Comparison of ENCODE assay signal across 12 cellular contexts in the genomic region with DNA sequence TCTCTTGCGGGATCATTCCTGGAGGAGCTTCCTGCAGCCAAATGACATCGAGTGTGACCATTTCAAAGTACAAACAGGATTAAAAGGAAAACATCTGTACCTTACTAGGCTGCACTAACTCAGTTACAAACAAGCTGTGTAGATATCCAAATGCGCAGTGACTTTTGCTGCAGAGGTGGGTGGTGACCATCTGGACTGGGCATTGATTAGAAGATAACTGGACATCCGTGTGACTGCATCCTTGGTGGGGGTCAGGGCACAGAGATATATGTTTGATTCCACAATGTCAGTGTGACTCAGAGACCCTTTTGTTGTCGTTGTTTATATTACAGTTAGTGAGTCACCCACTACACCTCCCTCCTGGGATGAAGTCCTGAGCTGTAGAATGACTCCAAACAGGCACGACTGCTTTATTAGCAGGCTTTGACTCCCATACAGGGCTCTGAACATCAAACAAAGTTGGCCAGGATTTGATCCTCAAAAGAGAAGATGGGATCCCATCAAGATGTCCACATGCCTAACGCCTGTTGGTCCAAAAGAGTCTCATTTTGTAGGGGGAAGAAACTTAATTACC. TPM values are rescaled to one million over a fixed set of nuclear protein-coding genes. Genes with fewer than 3 reads are reported as not detected.
A peak's percentile ranks its signal among the peaks of the same experiment; 100 is the strongest.
DNase-seq lines count a peak whose midpoint lies in the region; ATAC-seq, FAIRE-seq and TF ChIP-seq lines count a peak whose summit lies in the region.
"Had no signal": no experiment of that assay in that cellular context is flagged by ENCODE, and none has a peak within 500 bp of the region (broad histone marks: within the 10 kb centered on the region; RNA-seq: fewer than 3 reads in every experiment).

No MANE protein-coding gene starts in this region.

- H3K9me3 ChIP-seq in osteoblast (ENCODE audit: low read depth, low read length), result no peaks in the 10 kb centered on the region
- H3K9me3 ChIP-seq: neutrophil, Peyer's patch had no signal

- H3K27ac ChIP-seq in coronary artery, result peak overlapping the region; percentile 64 to 66
- no peak overlapping the region for H3K27ac ChIP-seq in osteoblast (ENCODE audit: low read depth, low read length)
- no peak overlapping the region for H3K27ac ChIP-seq in dorsolateral prefrontal cortex
- H3K27ac ChIP-seq: neutrophil, Peyer's patch had no signal

- no peaks in the 10 kb centered on the region for H3K4me1 ChIP-seq in osteoblast (ENCODE audit: insufficient read depth, low read length)
- H3K4me1 ChIP-seq: Peyer's patch had no signal

- TF ChIP-seq POLR2A in GM12891 (IDR thresholded peaks at IDR 0.05; ENCODE audit: low read depth, low read length), result no peak

- H3K27me3 ChIP-seq in osteoblast (ENCODE audit: insufficient read depth, low read length) (no peaks in the 10 kb centered on the region), dorsolateral prefrontal cortex (peaks cover 0 to 4% (median 0%) of the 10 kb centered on the region in 45 donors)
- H3K27me3 ChIP-seq: neutrophil, Peyer's patch had no signal

- H2AFZ ChIP-seq in osteoblast (ENCODE audit: low read length), result no peak overlapping the region

- H3K4me3 ChIP-seq in coronary artery (peak overlapping the region; percentile 9), osteoblast (ENCODE audit: insufficient read depth, low read length) (no peak overlapping the region), dorsolateral prefrontal cortex (no peak overlapping the region)
- H3K4me3 ChIP-seq: Peyer's patch had no signal

- FAIRE-seq in GM12891 (lab: Jason Lieb, UNC), result no peak

- DNase-seq in EL (peak; percentile 21), NCI-H524 treated with DMSO at 0.1 percent for 48 hours (lab: John Stamatoyannopoulos, UW) (peak; percentile 43), coronary artery (ENCODE audit: low spot score) (no peak), osteoblast (ENCODE audit: insufficient read length, low spot score, missing footprints) (peak; percentile 66), GM19240 (ENCODE audit: insufficient read length, low spot score) (no peak), GM12891 (ENCODE audit: insufficient read length, low spot score) (no peak), dorsolateral prefrontal cortex (no peak)
- DNase-seq: activated CD4-positive, alpha-beta T cell treated with anti-CD3 and anti-CD28 coated beads, Interleukin-2, amount 10 ng/mL, durations not matched to agents 7 days and 5 days; activated naive CD4-positive, alpha-beta T cell treated with anti-CD3 and anti-CD28 coated beads, Interleukin-2, amount 50 U/mL, for 16 hours; Peyer's patch had no signal

- H3K79me2 ChIP-seq in osteoblast (ENCODE audit: insufficient read depth, low read length), result no peaks in the 10 kb centered on the region

- intact Hi-C loops in dorsolateral prefrontal cortex (cut with DNase I), result no loop called here

- TF ChIP-seq CTCF in coronary artery (IDR thresholded peaks at IDR 0.05), result no peak
- no peak for TF ChIP-seq CTCF in osteoblast (IDR thresholded peaks at IDR 0.05; ENCODE audit: extremely low read depth, low read depth, low read length)
- no peak for TF ChIP-seq CTCF in dorsolateral prefrontal cortex (IDR thresholded peaks at IDR 0.05 in 54 of 56, conservative IDR thresholded peaks at IDR 0.05 in 2 of 56; ENCODE audit: low read depth in 1 of 56, partially characterized antibody in 56 of 56)

- no peaks in the 10 kb centered on the region for H4K20me1 ChIP-seq in osteoblast (ENCODE audit: insufficient read depth, low read length)

- no peak overlapping the region for H3K4me2 ChIP-seq in osteoblast (ENCODE audit: insufficient read depth, low read length)

- no peak for ATAC-seq in HG02571 (IDR thresholded peaks at IDR 0.05; ENCODE audit: unreplicated experiment)

- H3K36me3 ChIP-seq in osteoblast (ENCODE audit: insufficient read depth, low read length), result no peaks in the 10 kb centered on the region
- H3K36me3 ChIP-seq: neutrophil, Peyer's patch had no signal

TF ChIP-seq in GM12891, 5 proteins besides CTCF, POLR2A, EP300 and RAD21:
- no peak for TF ChIP-seq POU2F2 (IDR thresholded peaks at IDR 0.05; ENCODE audit: low read depth, low read length)

RNA-seq across cellular contexts. Expression of a gene that starts 56.7 kb away (rescaled TPM):
- total RNA-seq in osteoblast, result under 0.01 and 0.36 TPM in 2 replicates
- 0.26 TPM for polyA plus RNA-seq in GM12891 (2012; ENCODE audit: low read depth, missing spikeins)
- total RNA-seq in dorsolateral prefrontal cortex, result 10 to 100 TPM in 37 of 120 experiments, 1 to 10 TPM in 83; 2.4 to 16.4 (median 8.6) TPM

Comparison
In these comparisons a context has a peak if more than half of its experiments do, and no peak if none do; other contexts are left out.
1. DNase-seq: peak in EL (single experiment), NCI-H524 treated with DMSO at 0.1 percent for 48 hours (single experiment) and osteoblast (single experiment); none in coronary artery (single experiment), GM19240 (single experiment), GM12891 (single experiment) and dorsolateral prefrontal cortex (0 of 10).
2. H3K27ac ChIP-seq: peak in coronary artery (2 of 2); none in osteoblast (single experiment) and dorsolateral prefrontal cortex (0 of 59).